8 cellular contexts compared by ENCODE assay signal in the genomic region with DNA sequence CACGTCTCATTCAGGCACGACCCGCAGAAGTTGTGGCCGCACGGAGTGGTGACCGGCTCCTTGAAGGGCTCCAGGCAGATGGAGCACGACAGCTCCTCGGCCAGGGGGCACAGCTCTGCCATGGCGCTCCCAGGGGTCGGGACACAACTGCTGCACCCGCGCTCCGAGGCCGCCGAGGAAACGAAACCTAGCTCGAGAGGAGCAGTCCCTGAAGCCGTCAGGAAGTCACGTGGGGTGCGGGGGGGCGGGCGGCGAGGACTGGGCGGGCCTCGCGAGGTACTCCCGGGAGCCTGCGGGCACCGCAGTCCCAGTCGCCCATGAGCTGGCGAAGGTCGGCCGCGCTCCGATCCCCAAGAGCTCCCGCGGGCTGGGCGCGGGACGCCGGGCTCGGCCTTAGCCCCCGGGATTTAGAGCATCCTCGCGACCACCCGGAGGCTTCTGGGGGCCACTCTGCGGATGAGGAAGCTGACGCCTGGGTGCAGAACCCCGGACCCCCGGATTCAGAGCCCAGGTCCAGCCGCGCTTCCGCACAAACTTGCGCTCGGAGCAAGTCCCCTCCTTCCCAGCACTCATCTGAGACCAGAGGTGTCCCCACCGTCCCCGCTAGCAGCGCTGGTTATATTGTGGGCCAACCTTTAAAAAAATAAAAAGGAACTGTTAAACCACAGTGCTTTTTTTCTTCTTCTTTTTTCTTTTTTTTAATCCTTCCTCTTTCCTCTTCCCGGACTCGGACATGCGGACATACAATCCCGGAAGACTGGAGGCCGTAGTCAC. TPM values are rescaled to one million over a fixed set of nuclear protein-coding genes. Genes with fewer than 3 reads are reported as not detected.
DNase-seq lines count a peak whose midpoint lies in the region; ATAC-seq, FAIRE-seq and TF ChIP-seq lines count a peak whose summit lies in the region.

A gene with protein sequence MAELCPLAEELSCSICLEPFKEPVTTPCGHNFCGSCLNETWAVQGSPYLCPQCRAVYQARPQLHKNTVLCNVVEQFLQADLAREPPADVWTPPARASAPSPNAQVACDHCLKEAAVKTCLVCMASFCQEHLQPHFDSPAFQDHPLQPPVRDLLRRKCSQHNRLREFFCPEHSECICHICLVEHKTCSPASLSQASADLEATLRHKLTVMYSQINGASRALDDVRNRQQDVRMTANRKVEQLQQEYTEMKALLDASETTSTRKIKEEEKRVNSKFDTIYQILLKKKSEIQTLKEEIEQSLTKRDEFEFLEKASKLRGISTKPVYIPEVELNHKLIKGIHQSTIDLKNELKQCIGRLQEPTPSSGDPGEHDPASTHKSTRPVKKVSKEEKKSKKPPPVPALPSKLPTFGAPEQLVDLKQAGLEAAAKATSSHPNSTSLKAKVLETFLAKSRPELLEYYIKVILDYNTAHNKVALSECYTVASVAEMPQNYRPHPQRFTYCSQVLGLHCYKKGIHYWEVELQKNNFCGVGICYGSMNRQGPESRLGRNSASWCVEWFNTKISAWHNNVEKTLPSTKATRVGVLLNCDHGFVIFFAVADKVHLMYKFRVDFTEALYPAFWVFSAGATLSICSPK (minus strand): TSS at position 183 of the 774 bp plus-strand sequence. CDS start 61 bp downstream, at position 122.

- ATAC-seq in GM19023 (IDR thresholded peaks at IDR 0.05; ENCODE audit: unreplicated experiment) (peak; percentile 74), HG03196 (IDR thresholded peaks at IDR 0.05; ENCODE audit: unreplicated experiment) (peak; percentile 71)
- ATAC-seq in activated CD4-positive, CD25-positive, alpha-beta regulatory T cell treated with anti-CD3 and anti-CD28 coated beads, Interleukin-2, amount 50 U/mL, for 24 hours: peak; percentile 77 to 80
- ATAC-seq in central memory CD8-positive, alpha-beta T cell (replicated peaks; ENCODE audit: extremely low read depth, poor library complexity, severe bottlenecking): peak; percentile 94

- H3K9me3 ChIP-seq in keratinocyte (ENCODE audit: control insufficient read depth, low read depth, low read length): no peaks in the 10 kb centered on the region

- FAIRE-seq in keratinocyte (lab: Jason Lieb, UNC): no peak

- H3K27ac ChIP-seq in keratinocyte (ENCODE audit: control insufficient read depth, insufficient read depth, low read length): peak within 1 kb of the TSS; percentile 93

- peaks cover 5% of the 10 kb centered on the region for H3K9me3 Mint-ChIP-seq in central memory CD8-positive, alpha-beta T cell

- H3K4me2 ChIP-seq in keratinocyte (ENCODE audit: control insufficient read depth, extremely low read depth, insufficient read depth, low read depth, low read length): peak within 1 kb of the TSS; percentile 97

- H3K27me3 ChIP-seq in keratinocyte (ENCODE audit: control insufficient read depth, extremely low read depth, insufficient read depth, low read length): no peaks in the 10 kb centered on the region

- H3K27me3 Mint-ChIP-seq in central memory CD8-positive, alpha-beta T cell: no peaks in the 10 kb centered on the region

- H3K4me3 Mint-ChIP-seq in central memory CD8-positive, alpha-beta T cell: peak within 1 kb of the TSS; percentile 82

- H3K36me3 Mint-ChIP-seq in central memory CD8-positive, alpha-beta T cell (ENCODE audit: insufficient read depth): peaks cover 17% of the 10 kb centered on the region

- peaks cover 40% of the 10 kb centered on the region for H3K4me1 Mint-ChIP-seq in central memory CD8-positive, alpha-beta T cell

- peaks cover 0 to 17% of the 10 kb centered on the region in 2 experiments for H3K36me3 ChIP-seq in keratinocyte (ENCODE audit: control insufficient read depth in 2 of 2, extremely low read depth in 1 of 2, insufficient read depth in 2 of 2, low read length in 2 of 2)

- peak within 1 kb of the TSS; percentile 82 for H3K27ac Mint-ChIP-seq in central memory CD8-positive, alpha-beta T cell (ENCODE audit: low read depth)

- H4K20me1 ChIP-seq in keratinocyte (ENCODE audit: control insufficient read depth, extremely low read depth, insufficient read depth, low read length): no peaks in the 10 kb centered on the region

- TF ChIP-seq CTCF in AG09309 (IDR thresholded peaks at IDR 0.05; ENCODE audit: control insufficient read depth, insufficient read depth, low read depth, low read length, missing control alignments) (no peak), keratinocyte (optimal IDR thresholded peaks at IDR 0.05 in 1 of 3, IDR thresholded peaks at IDR 0.05 in 1 of 3, conservative IDR thresholded peaks at IDR 0.05 in 1 of 3; ENCODE audit: extremely low read depth in 1 of 3, insufficient read depth in 2 of 3, low read length in 3 of 3) (no peak)

- peaks cover 47% of the 10 kb centered on the region for H3K79me2 ChIP-seq in keratinocyte (ENCODE audit: control insufficient read depth, insufficient read depth, low read length)

- peak within 1 kb of the TSS; percentile 92 for H2AFZ ChIP-seq in keratinocyte (ENCODE audit: control insufficient read depth, low read length)

- H3K9ac ChIP-seq in keratinocyte (ENCODE audit: control insufficient read depth, extremely low read depth, insufficient read depth, low read length): peak within 1 kb of the TSS; percentile 97

- H3K4me3 ChIP-seq in AG09309 (ENCODE audit: control insufficient read depth, low read depth, low read length): peak within 1 kb of the TSS; percentile 82
- H3K4me3 ChIP-seq in keratinocyte (ENCODE audit: control insufficient read depth in 2 of 3, extremely low read depth in 1 of 3, insufficient read depth in 2 of 3, low read depth in 1 of 3, low read length in 3 of 3): peak within 1 kb of the TSS; percentile 85 to 97 (median 93)

- dilution Hi-C loops in keratinocyte (cut with MboI; ENCODE audit: extremely low pct_ligation_motif_present, low sequenced_read_pairs): no loop called here

- peaks cover 30% of the 10 kb centered on the region for H3K4me1 ChIP-seq in keratinocyte (ENCODE audit: control insufficient read depth, extremely low read depth, insufficient read depth, low read length)

- DNase-seq in AG09309 (ENCODE audit: low read depth): peak; percentile 38
- peak; percentile 59 to 80 for DNase-seq in NCI-H446 (lab: John Stamatoyannopoulos, UW)
- peak; percentile 56 to 67 for DNase-seq in central memory CD8-positive, alpha-beta T cell (ENCODE audit: low spot score in 2 of 2)
- DNase-seq in keratinocyte (ENCODE audit: low read depth, low spot score): no peak
- peak; percentile 84 to 91 (median 84) for DNase-seq in stimulated activated CD4-positive, alpha-beta T cell treated with anti-CD3 and anti-CD28 coated beads, Interleukin-12 subunit alpha, Interleukin-12 subunit beta, amount 100 ng/mL, for 48 hours (ENCODE audit: low read depth in 2 of 3, low spot score in 1 of 3)

- no peaks in the 10 kb centered on the region for H3K9me1 ChIP-seq in keratinocyte (ENCODE audit: control insufficient read depth, extremely low read depth, insufficient read depth, low read length)

RNA-seq across cellular contexts. Expression of the gene that starts here (rescaled TPM):
- polyA plus RNA-seq in keratinocyte: 35.0 to 98.7 TPM (median 60.3 TPM) in 3 replicates
- polyA plus RNA-seq in keratinocyte (2011; ENCODE audit: low read depth): 138 TPM
- 45.1 and 67.0 TPM in 2 replicates for polyA plus RNA-seq in keratinocyte (2011; cell fraction: cytosol; rRNA removed)
- polyA plus RNA-seq in keratinocyte (2011; cell fraction: nucleus; rRNA removed): 75.6 and 97.0 TPM in 2 replicates
- polyA plus RNA-seq in keratinocyte (2012; ENCODE audit: low replicate concordance): 38.6 and 67.5 TPM in 2 replicates
- polyA minus RNA-seq in keratinocyte: 48.1 to 70.4 TPM (median 59.6 TPM) in 3 replicates
- 55.8 TPM for polyA minus RNA-seq in keratinocyte (2011; cell fraction: cytosol; rRNA and poly(A)+ RNA removed)
- 58.3 and 90.5 TPM in 2 replicates for polyA minus RNA-seq in keratinocyte (2011; cell fraction: nucleus; rRNA and poly(A)+ RNA removed)
